ENCODE assay signal across 13 cellular contexts in the genomic region with DNA sequence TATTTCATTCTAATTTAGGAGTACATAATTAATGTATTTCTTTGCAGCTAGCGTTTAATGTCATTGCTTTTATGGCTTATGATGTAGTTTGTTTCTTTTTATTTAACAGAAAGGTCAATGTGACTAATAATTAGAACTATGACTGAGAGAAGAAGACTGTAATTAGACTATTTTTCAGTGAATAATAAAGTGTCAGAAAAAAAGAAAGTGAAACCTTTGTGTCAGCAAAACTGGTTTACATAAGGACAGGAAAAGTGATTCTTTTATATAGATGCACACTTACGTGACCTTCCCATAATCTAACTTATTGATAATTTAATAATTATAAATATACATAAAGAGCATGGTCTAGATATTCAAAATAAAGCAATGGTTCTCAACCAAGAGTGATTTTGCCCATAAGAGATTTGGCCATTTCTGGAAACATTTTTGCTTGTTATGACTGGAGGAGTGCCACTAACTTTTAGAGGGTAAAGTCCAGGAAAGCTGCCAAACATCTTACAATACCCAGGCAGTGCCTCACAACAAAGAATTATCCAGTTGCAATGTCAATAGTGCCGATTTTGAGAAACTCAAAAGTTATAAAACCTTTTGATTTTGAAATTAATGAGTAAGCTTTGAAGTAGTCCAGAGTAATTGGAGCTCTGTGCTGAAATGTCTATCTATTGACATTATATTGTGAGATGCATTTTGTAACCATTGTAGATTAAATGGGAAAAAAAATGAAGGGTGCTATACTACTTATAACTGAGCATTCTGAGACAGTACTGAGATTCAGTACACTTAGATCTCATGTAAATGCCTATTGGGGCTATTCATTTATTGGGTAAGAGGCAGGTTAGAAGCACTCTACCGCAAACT.
DNase-seq lines count a peak whose midpoint lies in the region; ATAC-seq, FAIRE-seq and TF ChIP-seq lines count a peak whose summit lies in the region.
"Had no signal": no experiment of that assay in that cellular context is flagged by ENCODE, and none has a peak within 500 bp of the region (broad histone marks: within the 10 kb centered on the region; RNA-seq: fewer than 3 reads in every experiment).

No MANE protein-coding gene starts in this region.

- H4K20me1 ChIP-seq in MM.1S (ENCODE audit: insufficient read depth, low read length) = no peaks in the 10 kb centered on the region

- no peaks in the 10 kb centered on the region for H3K9me3 ChIP-seq in MM.1S (replicated peaks; ENCODE audit: insufficient read depth, low read length)
- H3K9me3 ChIP-seq: Caco-2 had no signal

- no peaks in the 10 kb centered on the region for H3F3A ChIP-seq in MM.1S (ENCODE audit: insufficient read depth, low read length)

- H3K9ac ChIP-seq in MM.1S (ENCODE audit: low read length) = no peak overlapping the region

- H3K27me3 ChIP-seq in MM.1S (replicated peaks; ENCODE audit: insufficient read depth, low read length) (no peaks in the 10 kb centered on the region), bronchial epithelial cell (ENCODE audit: control insufficient read depth, insufficient read depth, low read length) (no peaks in the 10 kb centered on the region)
- H3K27me3 ChIP-seq: cardiac muscle cell had no signal

- CTCF ChIA-PET in activated CD8-positive, alpha-beta T cell treated with anti-CD3 and anti-CD28 coated beads for 36 hours (lab: Charles Lee) = no interaction called here

- peak overlapping the region; percentile 46 for H3K4me2 ChIP-seq in MM.1S (ENCODE audit: low read depth, low read length)

- H3K27ac Mint-ChIP-seq in activated CD8-positive, alpha-beta T cell treated with anti-CD3 and anti-CD28 coated beads for 36 hours = no peak overlapping the region

- no peak overlapping the region for H3K4me3 Mint-ChIP-seq in activated CD8-positive, alpha-beta T cell treated with anti-CD3 and anti-CD28 coated beads for 36 hours

- H3K9me2 ChIP-seq in MM.1S (replicated peaks; ENCODE audit: insufficient read depth, low read length) = no peaks in the 10 kb centered on the region

- no peak for TF ChIP-seq CTCF in MM.1S (IDR thresholded peaks at IDR 0.05; ENCODE audit: low read length)
- no peak for TF ChIP-seq CTCF in bronchial epithelial cell (IDR thresholded peaks at IDR 0.05; ENCODE audit: insufficient read depth, low read length, severe bottlenecking)
- no peak for TF ChIP-seq CTCF in activated CD8-positive, alpha-beta T cell treated with anti-CD3 and anti-CD28 coated beads for 36 hours (IDR thresholded peaks at IDR 0.05)

- H3K36me3 Mint-ChIP-seq in activated CD8-positive, alpha-beta T cell treated with anti-CD3 and anti-CD28 coated beads for 36 hours (ENCODE audit: low read depth) = no peaks in the 10 kb centered on the region

- H3K4me3 ChIP-seq in MM.1S (ENCODE audit: low read length) (0 out of 2 replicates have a peak overlapping the region, but pooled peaks have one; percentile 0), bronchial epithelial cell (ENCODE audit: low read depth, low read length) (no peak overlapping the region)
- H3K4me3 ChIP-seq: cardiac muscle cell had no signal

- peak overlapping the region; percentile 1; the same call in 1 of the 2 replicates for H2AFZ ChIP-seq in MM.1S (ENCODE audit: low read length)

- no peaks in the 10 kb centered on the region for H3K4me1 Mint-ChIP-seq in activated CD8-positive, alpha-beta T cell treated with anti-CD3 and anti-CD28 coated beads for 36 hours (ENCODE audit: low read depth)

- peak; percentile 44 for DNase-seq in MM.1S
- DNase-seq in bronchial epithelial cell (ENCODE audit: low read depth) = peak; percentile 18
- peak; percentile 17 for DNase-seq in pulmonary artery endothelial cell (ENCODE audit: low read depth, low spot score)
- DNase-seq in Right ventricle myocardium superior = no peak
- no peak for DNase-seq in SW480 (ENCODE audit: low spot score)
- no peak for DNase-seq in activated CD8-positive, alpha-beta T cell treated with anti-CD3 and anti-CD28 coated beads for 36 hours
- DNase-seq in T-helper 9 cell = no peak
- DNase-seq: activated CD8-positive, alpha-beta memory T cell treated with anti-CD3 and anti-CD28 coated beads, Interleukin-2, amount 50 U/mL, for 4 hours; Caco-2; NCI-H524 treated with DMSO at 0.1 percent for 48 hours; stimulated activated CD4-positive, alpha-beta T cell treated with anti-CD3 and anti-CD28 coated beads, Interleukin-2, amount 100 ng/mL, for 48 hours had no signal

- no peak for FAIRE-seq in bronchial epithelial cell (lab: Jason Lieb, UNC)

- H3K79me2 ChIP-seq in MM.1S (ENCODE audit: low read length) = no peaks in the 10 kb centered on the region

- POLR2A ChIA-PET in activated CD8-positive, alpha-beta T cell treated with anti-CD3 and anti-CD28 coated beads for 36 hours (lab: Charles Lee) = no interaction called here

- no peak overlapping the region for H3K27ac ChIP-seq in MM.1S (ENCODE audit: low read length)
- H3K27ac ChIP-seq: cardiac muscle cell had no signal

- intact Hi-C loops in Right ventricle myocardium superior (cut with DNase I) = no loop called here
- intact Hi-C loops in activated CD8-positive, alpha-beta T cell treated with anti-CD3 and anti-CD28 coated beads for 36 hours (cut with micrococcal nuclease) = no loop called here

- H3K36me3 ChIP-seq in MM.1S (replicated peaks; ENCODE audit: insufficient read depth, low read length) (no peaks in the 10 kb centered on the region), bronchial epithelial cell (ENCODE audit: control insufficient read depth, insufficient read depth, low read length) (no peaks in the 10 kb centered on the region)
- H3K36me3 ChIP-seq: cardiac muscle cell had no signal

- peaks cover 5% of the 10 kb centered on the region; the same call in 1 of the 2 replicates for H3K4me1 ChIP-seq in MM.1S (ENCODE audit: low read length)
- H3K4me1 ChIP-seq: Caco-2 had no signal

- ATAC-seq in GM19351 (IDR thresholded peaks at IDR 0.05; ENCODE audit: unreplicated experiment) = peak; percentile 68
- ATAC-seq in Right ventricle myocardium superior (ENCODE audit: poor library complexity) = no peak
- no peak for ATAC-seq in activated CD8-positive, alpha-beta T cell treated with anti-CD3 and anti-CD28 coated beads for 36 hours

- H3K27me3 Mint-ChIP-seq in activated CD8-positive, alpha-beta T cell treated with anti-CD3 and anti-CD28 coated beads for 36 hours = no peaks in the 10 kb centered on the region

- no peaks in the 10 kb centered on the region for H3K9me3 Mint-ChIP-seq in activated CD8-positive, alpha-beta T cell treated with anti-CD3 and anti-CD28 coated beads for 36 hours

Comparison
In these comparisons a context has a peak if more than half of its experiments do, and no peak if none do; other contexts are left out.
1. DNase-seq: peak in MM.1S (single experiment), bronchial epithelial cell (single experiment) and pulmonary artery endothelial cell (single experiment); none in Right ventricle myocardium superior (single experiment), SW480 (single experiment), activated CD8-positive, alpha-beta T cell treated with anti-CD3 and anti-CD28 coated beads for 36 hours (single experiment) and T-helper 9 cell (single experiment).